In the genomic region with DNA sequence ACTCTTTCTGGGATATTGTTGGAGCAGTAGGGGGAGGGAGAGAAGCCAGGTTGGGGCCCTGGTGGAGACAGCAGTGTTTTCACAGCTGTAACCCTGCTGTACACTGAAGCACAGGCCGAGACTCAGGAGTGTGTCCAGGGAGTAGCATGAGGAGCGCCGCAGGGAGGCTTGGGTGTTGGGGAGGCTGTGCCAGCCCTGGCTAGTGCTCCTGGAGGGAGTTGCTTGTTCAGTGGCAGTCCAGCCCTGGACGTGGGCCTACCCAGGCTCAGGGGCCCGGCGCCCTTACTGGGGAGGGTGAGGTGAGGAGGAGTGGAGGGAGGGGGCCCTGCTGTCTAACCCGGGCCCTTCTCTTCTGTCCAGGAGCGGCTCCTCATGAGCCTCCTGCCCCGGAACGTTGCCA, we compare ENCODE assay signal across 20 cellular contexts.
"Had no signal": no experiment of that assay in that cellular context is flagged by ENCODE, and none has a peak within 500 bp of the region (broad histone marks: within the 10 kb centered on the region; RNA-seq: fewer than 3 reads in every experiment).

No MANE protein-coding gene starts in this region.

- H3K4me1 Mint-ChIP-seq: activated naive CD8-positive, alpha-beta T cell treated with anti-CD3 and anti-CD28 coated beads, Interleukin-2, amount 50 U/mL, for 24 hours; nephron had no signal

- H3K27ac Mint-ChIP-seq: activated CD8-positive, alpha-beta T cell treated with anti-CD3 and anti-CD28 coated beads, Interleukin-2, amount 10 ng/mL, durations not matched to agents 7 days and 5 days; activated naive CD8-positive, alpha-beta T cell treated with anti-CD3 and anti-CD28 coated beads, Interleukin-2, amount 50 U/mL, for 24 hours; nephron; progenitor cell of endocrine pancreas had no signal

- DNase-seq: activated CD4-positive, alpha-beta T cell treated with anti-CD3 and anti-CD28 coated beads for 1 hour; activated CD4-positive, alpha-beta T cell treated with anti-CD3 and anti-CD28 coated beads, Interleukin-2, amount 50 U/mL, for 1 hour; activated CD8-positive, alpha-beta T cell treated with anti-CD3 and anti-CD28 coated beads, Interleukin-2, amount 10 ng/mL, durations not matched to agents 7 days and 5 days; activated gamma-delta T cell; activated naive CD4-positive, alpha-beta T cell treated with anti-CD3 and anti-CD28 coated beads, Interleukin-2, amount 50 U/mL, for 16 hours; activated naive CD8-positive, alpha-beta T cell treated with anti-CD3 and anti-CD28 coated beads, Interleukin-2, amount 50 U/mL, for 24 hours; effector CD4-positive, alpha-beta T cell; erythroblast; foreskin fibroblast; heart right ventricle; midbrain; retina; SK-N-SH; stimulated activated CD4-positive, alpha-beta T cell treated with anti-CD3 and anti-CD28 coated beads, Interleukin-12 subunit alpha, Interleukin-12 subunit beta, amount 100 ng/mL, for 4 hours; stimulated activated CD4-positive, alpha-beta T cell treated with anti-CD3 and anti-CD28 coated beads, Interleukin-4, amount 100 ng/mL, for 4 hours; stimulated activated naive CD8-positive, alpha-beta T cell treated with anti-CD3 and anti-CD28 coated beads, Interleukin-15, Interleukin-2, amounts not matched to agents 100 U/mL and 50 U/mL, for 24 hours; upper lobe of right lung had no signal

- ATAC-seq: activated CD8-positive, alpha-beta T cell treated with anti-CD3 and anti-CD28 coated beads, Interleukin-2, amount 10 ng/mL, durations not matched to agents 7 days and 5 days; activated naive CD8-positive, alpha-beta T cell treated with anti-CD3 and anti-CD28 coated beads, Interleukin-2, amount 50 U/mL, for 24 hours; heart right ventricle; stimulated activated naive CD8-positive, alpha-beta T cell treated with anti-CD3 and anti-CD28 coated beads, Interleukin-15, Interleukin-2, amounts not matched to agents 100 U/mL and 50 U/mL, for 24 hours had no signal

- H3K4me2 ChIP-seq: SK-N-SH had no signal

- H3K9me3 ChIP-seq: upper lobe of right lung had no signal

- H3K27ac ChIP-seq: heart right ventricle, upper lobe of right lung had no signal

- H3K9ac ChIP-seq: SK-N-SH had no signal

- H3K4me3 ChIP-seq: heart right ventricle, lung, upper lobe of right lung had no signal

- H3K36me3 ChIP-seq: upper lobe of right lung had no signal

- H3K4me1 ChIP-seq: heart right ventricle, upper lobe of right lung had no signal

- H3K27me3 ChIP-seq: upper lobe of right lung had no signal

- H3K27me3 Mint-ChIP-seq: progenitor cell of endocrine pancreas had no signal

- H3K4me3 Mint-ChIP-seq: activated CD8-positive, alpha-beta T cell treated with anti-CD3 and anti-CD28 coated beads, Interleukin-2, amount 10 ng/mL, durations not matched to agents 7 days and 5 days; activated naive CD8-positive, alpha-beta T cell treated with anti-CD3 and anti-CD28 coated beads, Interleukin-2, amount 50 U/mL, for 24 hours; nephron had no signal
